In genomic region chr3:186248850-186249249, GRCh38 we compare ENCODE assay signal across 19 cellular contexts.
DNase-seq lines count a peak whose midpoint lies in the region; ATAC-seq, FAIRE-seq and TF ChIP-seq lines count a peak whose summit lies in the region.
"Had no signal": no experiment of that assay in that cellular context is flagged by ENCODE, and none has a peak within 500 bp of the region (broad histone marks: within the 10 kb centered on the region; RNA-seq: fewer than 3 reads in every experiment).

No MANE protein-coding gene starts in this region.

- peaks cover 17% of the 10 kb centered on the region for H3K27me3 Mint-ChIP-seq in MCF 10A (ENCODE audit: insufficient read depth, unreplicated experiment)
- H3K27me3 Mint-ChIP-seq: B cell had no signal

- H3K27me3 ChIP-seq in mammary epithelial cell (ENCODE audit: insufficient read depth, low read length), result no peaks in the 10 kb centered on the region
- 0 out of 5 replicates have a peak, but pooled peaks cover 0 to 1% of the 10 kb centered on the region in 2 experiments for H3K27me3 ChIP-seq in HepG2 (ENCODE audit: control insufficient read depth in 1 of 2, insufficient read depth in 2 of 2, low read length in 2 of 2)
- H3K27me3 ChIP-seq: BLaER1 had no signal

- no peaks in the 10 kb centered on the region for H3K9me3 ChIP-seq in mammary epithelial cell (replicated peaks; ENCODE audit: insufficient read depth, low read length)
- no peaks in the 10 kb centered on the region for H3K9me3 ChIP-seq in SK-N-MC (ENCODE audit: low read depth, low read length)
- no peaks in the 10 kb centered on the region for H3K9me3 ChIP-seq in HepG2 (ENCODE audit: low read length)
- H3K9me3 ChIP-seq: BLaER1 had no signal

- no peak overlapping the region for H3K4me3 Mint-ChIP-seq in MCF 10A (ENCODE audit: unreplicated experiment)
- H3K4me3 Mint-ChIP-seq: B cell; CD14-positive monocyte; CD4-positive, alpha-beta T cell; CD8-positive, alpha-beta memory T cell; H9 had no signal

- peaks cover 6% of the 10 kb centered on the region for H3K36me3 Mint-ChIP-seq in MCF 10A (ENCODE audit: insufficient read depth, unreplicated experiment)
- H3K36me3 Mint-ChIP-seq: CD8-positive, alpha-beta memory T cell had no signal

- no peak for FAIRE-seq in HepG2 (lab: Jason Lieb, UNC)
- FAIRE-seq: GM12878, GM19239 had no signal

- dilution Hi-C loops in mammary epithelial cell (cut with HindIII; ENCODE audit: low sequenced_read_pairs), result loop anchor here (5.0 kb wide), 1 partner anchor 62 kb away; no protein-coding TSS in a partner anchor

- no peaks in the 10 kb centered on the region for H3K79me2 ChIP-seq in mammary epithelial cell (ENCODE audit: insufficient read depth, low read length)
- no peaks in the 10 kb centered on the region for H3K79me2 ChIP-seq in HepG2 (ENCODE audit: insufficient read depth, low read length)

- TF ChIP-seq EP300 in HepG2 (IDR thresholded peaks at IDR 0.05; ENCODE audit: low read depth in 2 of 2, low read length in 2 of 2), result no peak
- TF ChIP-seq EP300 in HepG2 (CRISPR knock-in tag; IDR thresholded peaks at IDR 0.05; ENCODE audit: borderline replicate concordance), result no peak

- H3K27ac ChIP-seq in mammary epithelial cell (ENCODE audit: insufficient read depth, low read depth, low read length) (no peak overlapping the region), SK-N-MC (peak overlapping the region; percentile 96), HepG2 (ENCODE audit: extremely low read length, insufficient read depth, low read length) (no peak overlapping the region)
- H3K27ac ChIP-seq: BLaER1, GM23248 had no signal

- H2AFZ ChIP-seq in mammary epithelial cell (ENCODE audit: low read depth, low read length), result peak overlapping the region; percentile 64
- no peak overlapping the region for H2AFZ ChIP-seq in HepG2 (ENCODE audit: low read length)
- H2AFZ ChIP-seq: GM23248 had no signal

- H3K4me3 ChIP-seq in mammary epithelial cell (replicated peaks in 1 of 3; ENCODE audit: insufficient read depth in 1 of 3, low read depth in 2 of 3, low read length in 3 of 3) (no peak overlapping the region), SK-N-MC (no peak overlapping the region; the same call in 1 of the 2 replicates), HepG2 (replicated peaks in 1 of 3; ENCODE audit: insufficient read depth in 1 of 3, low read depth in 2 of 3, low read length in 3 of 3) (no peak overlapping the region)
- H3K4me3 ChIP-seq: BLaER1, GM12878, GM23248 had no signal

- DNase-seq in mammary epithelial cell, result no peak
- no peak for DNase-seq in MCF 10A (ENCODE audit: unreplicated experiment)
- no peak for DNase-seq in SK-N-MC (ENCODE audit: low read depth, low spot score)
- peak; percentile 67 for DNase-seq in putamen (ENCODE audit: low spot score)
- no peak for DNase-seq in C1 segment of cervical spinal cord (lab: John Stamatoyannopoulos, UW)
- DNase-seq in HepG2 (ENCODE audit: low spot score), result no peak
- DNase-seq: CD4-positive, alpha-beta T cell; CD8-positive, alpha-beta memory T cell; DMS79; EL; GDM1; GM23248; H9 had no signal

- intact Hi-C loops in mammary epithelial cell (cut with micrococcal nuclease) (no loop called here), MCF 10A (cut with micrococcal nuclease) (no loop called here), HepG2 (cut with micrococcal nuclease; ENCODE audit: unreplicated experiment) (no loop called here)

- H3K9ac ChIP-seq in mammary epithelial cell (ENCODE audit: insufficient read depth, low read length), result no peak overlapping the region
- H3K9ac ChIP-seq in SK-N-MC (ENCODE audit: insufficient read length), result peak overlapping the region; percentile 49
- H3K9ac ChIP-seq in HepG2 (ENCODE audit: insufficient read depth, low read depth, low read length), result no peak overlapping the region
- H3K9ac ChIP-seq: BLaER1, GM23248 had no signal

- 90% methylated on average over 5 of the region's 7 CpGs for WGBS in mammary epithelial cell (ENCODE audit: low coverage, missing lambda C conversion rate)
- WGBS in HepG2 (ENCODE audit: low lambda C conversion rate), result 64% methylated on average over 7 of the region's 7 CpGs

- no peak for TF ChIP-seq RAD21 in HepG2 (CRISPR knock-in tag; IDR thresholded peaks at IDR 0.05)

- H3K36me3 ChIP-seq in mammary epithelial cell (ENCODE audit: insufficient read depth, low read length), result no peaks in the 10 kb centered on the region
- H3K36me3 ChIP-seq in SK-N-MC (ENCODE audit: insufficient read depth, low read length), result no peaks in the 10 kb centered on the region
- no peaks in the 10 kb centered on the region for H3K36me3 ChIP-seq in HepG2 (replicated peaks in 1 of 2; ENCODE audit: control insufficient read depth in 1 of 2, insufficient read depth in 2 of 2, low read length in 2 of 2)
- H3K36me3 ChIP-seq: BLaER1 had no signal

- BruUV-seq in mammary epithelial cell (replicated peaks; lab: Mats Ljungman, UMichigan), result no TSS peak
- no TSS peak for BruUV-seq in MCF 10A (replicated peaks; lab: Mats Ljungman, UMichigan)
- no TSS peak for BruUV-seq in HepG2 (replicated peaks; lab: Mats Ljungman, UMichigan)

- in situ Hi-C loops in mammary epithelial cell (cut with MboI; ENCODE audit: low sequenced_read_pairs in 2 of 2), result no loop called here
- in situ Hi-C loops in HepG2 (cut with HindIII; ENCODE audit: extremely low pct_ligation_motif_present, low pct_unique_long_range_greater_than_20kb), result loop anchor here (10.0 kb wide), 1 partner anchor 134 kb away; no protein-coding TSS in a partner anchor

- no peak for TF ChIP-seq CTCF in mammary epithelial cell (conservative IDR thresholded peaks at IDR 0.05 in 1 of 2, IDR thresholded peaks at IDR 0.05 in 1 of 2; ENCODE audit: extremely low read depth in 1 of 2, insufficient read depth in 1 of 2, low read depth in 1 of 2, low read length in 2 of 2)
- no peak for TF ChIP-seq CTCF in MCF 10A (IDR thresholded peaks at IDR 0.05; ENCODE audit: unreplicated experiment)
- TF ChIP-seq CTCF in HepG2 (CRISPR knock-in tag; IDR thresholded peaks at IDR 0.05), result no peak

- H3K4me2 ChIP-seq in mammary epithelial cell (ENCODE audit: insufficient read depth, low read depth, low read length), result no peak overlapping the region
- no peak overlapping the region for H3K4me2 ChIP-seq in HepG2 (ENCODE audit: low read depth, low read length)

- H3K9me3 Mint-ChIP-seq in MCF 10A (ENCODE audit: unreplicated experiment), result no peaks in the 10 kb centered on the region
- H3K9me3 Mint-ChIP-seq: CD14-positive monocyte; CD4-positive, alpha-beta T cell; H9 had no signal

- TF ChIP-seq POLR2A in HepG2 (IDR thresholded peaks at IDR 0.05; ENCODE audit: insufficient read depth in 1 of 2, low read depth in 2 of 2, low read length in 2 of 2), result no peak

- H3K4me1 ChIP-seq in mammary epithelial cell (ENCODE audit: insufficient read depth, low read length), result no peaks in the 10 kb centered on the region
- no peaks in the 10 kb centered on the region for H3K4me1 ChIP-seq in HepG2 (ENCODE audit: insufficient read depth, low read length)

- no peak for ATAC-seq in HepG2
- ATAC-seq: HCT116 had no signal

- H3K27ac Mint-ChIP-seq in MCF 10A (ENCODE audit: low read depth, unreplicated experiment), result no peak overlapping the region
- H3K27ac Mint-ChIP-seq: B cell; CD4-positive, alpha-beta T cell; CD8-positive, alpha-beta memory T cell; H9 had no signal

- POLR2A ChIA-PET in MCF 10A (lab: Yijun Ruan, JAX), result no interaction called here
- POLR2A ChIA-PET in HepG2 (lab: Yijun Ruan, JAX), result no interaction called here

- no peaks in the 10 kb centered on the region for H3K4me1 Mint-ChIP-seq in MCF 10A (ENCODE audit: insufficient read depth, unreplicated experiment)

- CTCF ChIA-PET in mammary epithelial cell (lab: Charles Lee; ENCODE audit: low non-redundant PET), result no interaction called here
- CTCF ChIA-PET in MCF 10A (lab: Yijun Ruan, JAX), result interaction anchor here (0.7 to 2.3 kb wide), 3 partner anchors 11 to 272 kb away, joined by 3 to 11 read pairs (median 4); no protein-coding TSS in a partner anchor
- CTCF ChIA-PET in HepG2 (lab: Yijun Ruan, JAX; ENCODE audit: low intra/inter-chr PET ratio, low total read pairs), result no interaction called here

- H4K20me1 ChIP-seq in mammary epithelial cell (ENCODE audit: insufficient read depth, low read length) (no peaks in the 10 kb centered on the region), HepG2 (ENCODE audit: insufficient read depth, low read length) (no peaks in the 10 kb centered on the region)
- H4K20me1 ChIP-seq: BLaER1 had no signal

TF ChIP-seq in HepG2, 621 proteins besides CTCF, POLR2A, EP300 and RAD21:
- TF ChIP-seq MTA3 (CRISPR knock-in tag; IDR thresholded peaks at IDR 0.05) (no peak), ZNF143 (CRISPR knock-in tag; IDR thresholded peaks at IDR 0.05) (no peak), KLF9 (CRISPR knock-in tag; IDR thresholded peaks at IDR 0.05; ENCODE audit: low read depth) (no peak), ARHGAP35 (CRISPR knock-in tag; IDR thresholded peaks at IDR 0.05; ENCODE audit: borderline replicate concordance) (no peak), ZNF180 (CRISPR knock-in tag; IDR thresholded peaks at IDR 0.05; ENCODE audit: borderline replicate concordance, low read depth) (no peak), NFE2L2 (IDR thresholded peaks at IDR 0.05; ENCODE audit: low read length) (no peak)
- TF ChIP-seq, protein P1, sequence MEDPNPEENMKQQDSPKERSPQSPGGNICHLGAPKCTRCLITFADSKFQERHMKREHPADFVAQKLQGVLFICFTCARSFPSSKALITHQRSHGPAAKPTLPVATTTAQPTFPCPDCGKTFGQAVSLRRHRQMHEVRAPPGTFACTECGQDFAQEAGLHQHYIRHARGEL (CRISPR knock-in tag; IDR thresholded peaks at IDR 0.05), result no peak
